1 cellular context compared by ENCODE assay signal in genomic region chr19:15316498-15316897, GRCh38.
TF ChIP-seq lines count a peak whose summit lies in the region.

No MANE protein-coding gene starts in this region.

TF ChIP-seq in GM23338, 12 proteins besides CTCF, POLR2A, EP300 and RAD21 (continued from another document):
- TF ChIP-seq ZNF462 (CRISPR knock-in tag; IDR thresholded peaks at IDR 0.05) (no peak), EZH2 (IDR thresholded peaks at IDR 0.05; ENCODE audit: low read depth, unreplicated experiment) (no peak), POLR2AphosphoS5 (IDR thresholded peaks at IDR 0.05; ENCODE audit: low read depth) (no peak), STAT1 (IDR thresholded peaks at IDR 0.05; ENCODE audit: unreplicated experiment) (no peak), EZH2phosphoT487 (IDR thresholded peaks at IDR 0.05; ENCODE audit: unreplicated experiment) (no peak), ETS1 (IDR thresholded peaks at IDR 0.05) (no peak), ZNF331 (CRISPR knock-in tag; IDR thresholded peaks at IDR 0.05; ENCODE audit: low read depth) (no peak)
TF ChIP-seq in GM23338: peak in this region for 0.
